ENCODE assay signal across 11 cellular contexts in the genomic region with DNA sequence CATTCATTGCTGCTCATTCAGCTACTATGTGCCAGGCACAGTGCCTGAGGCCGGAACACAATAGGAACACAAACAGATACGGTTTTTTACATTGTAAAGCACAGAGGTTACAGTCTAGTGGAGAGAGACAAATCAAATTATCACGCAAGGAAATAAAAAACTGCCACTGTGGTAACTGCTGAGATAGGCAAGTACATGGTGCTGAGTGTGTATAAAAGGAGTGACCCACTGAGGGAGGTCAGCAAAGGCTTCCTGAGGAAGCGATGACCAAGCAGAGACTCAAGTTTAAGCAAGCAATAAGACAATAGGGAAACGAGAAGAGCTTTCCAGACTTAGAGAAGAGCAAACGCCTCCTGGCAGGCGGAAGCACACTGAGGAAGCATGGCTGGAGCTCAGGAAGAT. TPM values are rescaled to one million over a fixed set of nuclear protein-coding genes. Genes with fewer than 3 reads are reported as not detected.
DNase-seq lines count a peak whose midpoint lies in the region; ATAC-seq and TF ChIP-seq lines count a peak whose summit lies in the region.
"Had no signal": no experiment of that assay in that cellular context is flagged by ENCODE, and none has a peak within 500 bp of the region (broad histone marks: within the 10 kb centered on the region; RNA-seq: fewer than 3 reads in every experiment).

No MANE protein-coding gene starts in this region.

- H3K27ac ChIP-seq in skin epidermis (peak overlapping the region in 15 of 21 experiments; percentile 1 to 63 (median 38)), SJCRH30 (no peak overlapping the region)

- peaks cover 5% of the 10 kb centered on the region; the same call in 1 of the 2 replicates for H3K4me1 ChIP-seq in SJCRH30

- no peak overlapping the region for H3K4me3 ChIP-seq in skin epidermis
- H3K4me3 ChIP-seq in SJCRH30 = no peak overlapping the region

- H3K36me3 Mint-ChIP-seq in brain = peaks cover 6% of the 10 kb centered on the region
- H3K36me3 Mint-ChIP-seq in T-cell = no peaks in the 10 kb centered on the region

- H3K4me1 Mint-ChIP-seq in brain (peaks cover 56% of the 10 kb centered on the region), T-cell (no peaks in the 10 kb centered on the region)
- H3K4me1 Mint-ChIP-seq: activated T-helper 17 cell treated with anti-CD3 and anti-CD28 coated beads, Interleukin-2, amount 50 U/mL, for 72 hours had no signal

- no peaks in the 10 kb centered on the region for H3K27me3 Mint-ChIP-seq in brain
- peaks cover 6 to 8% of the 10 kb centered on the region in 2 donors for H3K27me3 Mint-ChIP-seq in T-cell

- DNase-seq in HT1080 (ENCODE audit: low read depth) = peak; percentile 79
- peak; percentile 79 for DNase-seq in iris pigment epithelial cell (ENCODE audit: low read depth)
- DNase-seq in NCI-H2227 treated with DMSO at 0.1 percent for 48 hours (lab: John Stamatoyannopoulos, UW) = no peak
- DNase-seq in T-cell = no peak
- no peak for DNase-seq in SJCRH30
- DNase-seq: NCI-H2171 treated with DMSO at 0.1 percent for 48 hours, T-helper 1 cell had no signal

- H3K36me3 ChIP-seq in SJCRH30 = no peaks in the 10 kb centered on the region

- peak overlapping the region in 3 of 5 experiments; percentile 1 to 93 (median 61) for H3K27ac Mint-ChIP-seq in brain
- H3K27ac Mint-ChIP-seq in T-cell = no peak overlapping the region
- H3K27ac Mint-ChIP-seq: activated T-helper 17 cell treated with anti-CD3 and anti-CD28 coated beads, Interleukin-2, amount 50 U/mL, for 72 hours had no signal

- ATAC-seq in T-cell (replicated peaks in 1 of 4) (no peak), GM19351 (IDR thresholded peaks at IDR 0.05; ENCODE audit: unreplicated experiment) (no peak)
- ATAC-seq: activated T-helper 17 cell treated with anti-CD3 and anti-CD28 coated beads, Interleukin-2, amount 50 U/mL, for 72 hours had no signal

- CTCF ChIA-PET in T-cell (lab: Charles Lee) = interaction anchor here in 1 of 2 donors (0.6 kb wide), 1 partner anchor 140 kb away, joined by 3 read pairs; no protein-coding TSS in a partner anchor

- no peaks in the 10 kb centered on the region for H3K9me3 ChIP-seq in SJCRH30 (replicated peaks)

- POLR2A ChIA-PET in T-cell (lab: Charles Lee) = interaction anchor here in 1 of 2 donors (0.6 kb wide), 1 partner anchor 1887 kb away, joined by 4 read pairs; no protein-coding TSS in a partner anchor

- no peak for TF ChIP-seq CTCF in brain (conservative IDR thresholded peaks at IDR 0.05)

- peaks cover 0 to 5% (median 0%) of the 10 kb centered on the region in 5 experiments for H3K9me3 Mint-ChIP-seq in brain
- no peaks in the 10 kb centered on the region for H3K9me3 Mint-ChIP-seq in T-cell
- H3K9me3 Mint-ChIP-seq: activated T-helper 17 cell treated with anti-CD3 and anti-CD28 coated beads, Interleukin-2, amount 50 U/mL, for 72 hours had no signal

- H3K4me3 Mint-ChIP-seq in brain (no peak overlapping the region), T-cell (no peak overlapping the region)
- H3K4me3 Mint-ChIP-seq: activated T-helper 17 cell treated with anti-CD3 and anti-CD28 coated beads, Interleukin-2, amount 50 U/mL, for 72 hours had no signal

- H3K27me3 ChIP-seq in SJCRH30 = no peaks in the 10 kb centered on the region

RNA-seq across cellular contexts. Expression of a gene that starts 56.4 kb away (rescaled TPM):
- 6.0 and 8.7 TPM in 2 replicates for total RNA-seq in HT1080 (2014; rRNA removed; shearing (Covaris generic))
- polyA plus RNA-seq in HT1080 (2015; cell fraction: cytosol; rRNA removed) = 6.4 and 8.7 TPM in 2 replicates
- 9.0 and 9.5 TPM in 2 replicates for polyA plus RNA-seq in HT1080 (2015; cell fraction: nucleus; rRNA removed)
- 2.8 TPM for polyA plus RNA-seq in brain (ENCODE audit: insufficient read depth, low read depth, low replicate concordance)
- total RNA-seq in T-cell = 1 to 10 TPM; 3.1 to 4.9 (median 4.0) TPM
- total RNA-seq in SJCRH30 (2014; rRNA removed; shearing (Covaris generic)) = 10.2 and 10.8 TPM in 2 replicates

RNA-seq across cellular contexts. Expression of a gene that starts 56.5 kb away (rescaled TPM):
- 26.9 and 34.8 TPM in 2 replicates for total RNA-seq in HT1080 (2014; rRNA removed; shearing (Covaris generic))
- 14.2 and 19.9 TPM in 2 replicates for polyA plus RNA-seq in HT1080 (2015; cell fraction: cytosol; rRNA removed)
- 38.0 and 38.8 TPM in 2 replicates for polyA plus RNA-seq in HT1080 (2015; cell fraction: nucleus; rRNA removed)
- 11.8 TPM for polyA plus RNA-seq in brain (ENCODE audit: insufficient read depth, low read depth, low replicate concordance)
- total RNA-seq in T-cell = 10 to 100 TPM; 28.0 to 37.8 (median 31.7) TPM
- 25.8 and 31.0 TPM in 2 replicates for total RNA-seq in SJCRH30 (2014; rRNA removed; shearing (Covaris generic))

Comparison
In these comparisons a context has a peak if more than half of its experiments do, and no peak if none do; other contexts are left out.
1. DNase-seq: peak in HT1080 (single experiment) and iris pigment epithelial cell (single experiment); none in NCI-H2227 treated with DMSO at 0.1 percent for 48 hours (single experiment), T-cell (0 of 34) and SJCRH30 (0 of 2).
2. H3K27ac Mint-ChIP-seq: peak in brain (3 of 5); none in T-cell (0 of 2).